12 cellular contexts compared by ENCODE assay signal in genomic region chr20:31949877-31950646, GRCh38. TPM values are rescaled to one million over a fixed set of nuclear protein-coding genes. Genes with fewer than 3 reads are reported as not detected.
DNase-seq lines count a peak whose midpoint lies in the region; ATAC-seq, FAIRE-seq and TF ChIP-seq lines count a peak whose summit lies in the region.
"Had no signal": no experiment of that assay in that cellular context is flagged by ENCODE, and none has a peak within 500 bp of the region (broad histone marks: within the 10 kb centered on the region; RNA-seq: fewer than 3 reads in every experiment).

No MANE protein-coding gene starts in this region.

- no peak overlapping the region for H3K27ac Mint-ChIP-seq in WTC11

- TF ChIP-seq EP300 in HepG2 (IDR thresholded peaks at IDR 0.05; ENCODE audit: low read depth in 2 of 2, low read length in 2 of 2) (no peak), HepG2 (CRISPR knock-in tag; IDR thresholded peaks at IDR 0.05; ENCODE audit: borderline replicate concordance) (no peak)

- ATAC-seq in HepG2 (no peak), right lobe of liver (no peak), WTC11 (no peak), thoracic aorta (ENCODE audit: insufficient number of reproducible peaks, low FRiP score, low read depth) (no peak), pancreas (no peak)

- TF ChIP-seq RAD21 in HepG2 (CRISPR knock-in tag; IDR thresholded peaks at IDR 0.05) = no peak

- CTCF ChIA-PET in HepG2 (lab: Yijun Ruan, JAX; ENCODE audit: low intra/inter-chr PET ratio, low total read pairs) (interaction anchor here (0.7 kb wide), 1 partner anchor 82 kb away, joined by 3 read pairs; no protein-coding TSS in a partner anchor), WTC11 (lab: Charles Lee) (interaction anchor here (0.5 to 4.1 kb wide), 5 partner anchors 14 to 122 kb away, joined by 3 to 96 read pairs (median 30); no protein-coding TSS in a partner anchor)

- peaks cover 44 to 48% of the 10 kb centered on the region in 2 experiments for H3K36me3 ChIP-seq in HepG2 (replicated peaks in 1 of 2; ENCODE audit: control insufficient read depth in 1 of 2, insufficient read depth in 2 of 2, low read length in 2 of 2)
- H3K36me3 ChIP-seq in right lobe of liver = peaks cover 4 to 40% (median 24%) of the 10 kb centered on the region in 4 donors
- peaks cover 43% of the 10 kb centered on the region for H3K36me3 ChIP-seq in iPS-18a (ENCODE audit: control insufficient read depth, low read depth, low read length)
- H3K36me3 ChIP-seq in thoracic aorta = peaks cover 38% of the 10 kb centered on the region
- peaks cover 0 to 25% of the 10 kb centered on the region in 2 donors for H3K36me3 ChIP-seq in prostate gland
- H3K36me3 ChIP-seq in pancreas = peaks cover 6 to 32% (median 20%) of the 10 kb centered on the region in 3 donors

- intact Hi-C loops in HepG2 (cut with micrococcal nuclease; ENCODE audit: unreplicated experiment) (loop anchor here (5.0 to 10.0 kb wide), 2 partner anchors 82 to 125 kb away; no protein-coding TSS in a partner anchor), right lobe of liver (cut with DNase I) (loop anchor here (5.0 kb wide), 1 partner anchor 98 kb away; no protein-coding TSS in a partner anchor), prostate gland (cut with DNase I) (loop anchor here (10.0 kb wide), 1 partner anchor 125 kb away; no protein-coding TSS in a partner anchor), pancreas (cut with DNase I) (loop anchor here in 2 of 3 donors (5.0 kb wide), 2 partner anchors 98 to 103 kb away; partner anchors contain the start of gene FOXS1 (in 1 of the 2))

- peaks cover 42% of the 10 kb centered on the region for H3K36me3 Mint-ChIP-seq in WTC11

- H3K4me3 Mint-ChIP-seq in WTC11 = peak overlapping the region; percentile 98

- H2AFZ ChIP-seq in HepG2 (ENCODE audit: low read length) = no peak overlapping the region

- in situ Hi-C loops in HepG2 (cut with HindIII; ENCODE audit: extremely low pct_ligation_motif_present, low pct_unique_long_range_greater_than_20kb) = loop anchor here (5.0 kb wide), 1 partner anchor 93 kb away; no protein-coding TSS in a partner anchor

- H3K27me3 ChIP-seq in HepG2 (ENCODE audit: control insufficient read depth in 1 of 2, insufficient read depth in 2 of 2, low read length in 2 of 2) = no peaks in the 10 kb centered on the region; a peak in 1 of 5 replicates
- H3K27me3 ChIP-seq in right lobe of liver = no peaks in the 10 kb centered on the region
- H3K27me3 ChIP-seq in iPS-18a (ENCODE audit: control insufficient read depth, insufficient read depth, low read length) = no peaks in the 10 kb centered on the region
- no peaks in the 10 kb centered on the region for H3K27me3 ChIP-seq in thoracic aorta (replicated peaks; ENCODE audit: insufficient read depth)
- H3K27me3 ChIP-seq in prostate gland (replicated peaks; ENCODE audit: insufficient read depth) = no peaks in the 10 kb centered on the region
- no peaks in the 10 kb centered on the region for H3K27me3 ChIP-seq in pancreas

- H3K9ac ChIP-seq in HepG2 (ENCODE audit: insufficient read depth, low read depth, low read length) = peak overlapping the region; percentile 98; the same call in 1 of the 2 replicates
- H3K9ac ChIP-seq in iPS-18a (ENCODE audit: low read length) = no peak overlapping the region

- 91% methylated on average over 9 of the region's 9 CpGs for WGBS in HepG2 (ENCODE audit: low lambda C conversion rate)
- WGBS in right lobe of liver (ENCODE audit: insufficient coverage, low coverage, low lambda C conversion rate, missing lambda C conversion rate) = 71% methylated on average over 6 of the region's 9 CpGs
- WGBS in prostate gland = 69% methylated on average over 9 of the region's 9 CpGs
- 61 to 63% methylated on average over 9 of the region's 9 CpGs for WGBS in pancreas, 2 donors

- DNase-seq in HepG2 (ENCODE audit: low spot score) (no peak), right lobe of liver (no peak), WTC11 (ENCODE audit: low spot score) (no peak), thoracic aorta (ENCODE audit: low spot score) (no peak), prostate gland (ENCODE audit: low spot score) (no peak), nucleus accumbens (lab: John Stamatoyannopoulos, UW) (no peak), pancreas (no peak)
- DNase-seq: NCI-H2029, SW 1271 had no signal

- POLR2A ChIA-PET in HepG2 (lab: Yijun Ruan, JAX) (no interaction called here), WTC11 (lab: Charles Lee) (interaction anchor here (0.7 kb wide), 1 partner anchor 19 kb away, joined by 3 read pairs; no protein-coding TSS in a partner anchor)

- H3K27ac ChIP-seq in HepG2 (ENCODE audit: extremely low read length, insufficient read depth, low read length) (no peak overlapping the region), right lobe of liver (no peak overlapping the region), iPS-18a (ENCODE audit: low read length) (no peak overlapping the region), thoracic aorta (no peak overlapping the region), prostate gland (no peak overlapping the region), pancreas (no peak overlapping the region)

- H3K9me3 Mint-ChIP-seq in WTC11 = peaks cover 11% of the 10 kb centered on the region

- peaks cover 29% of the 10 kb centered on the region for H3K79me2 ChIP-seq in HepG2 (ENCODE audit: insufficient read depth, low read length)

- H3K9me3 ChIP-seq in HepG2 (ENCODE audit: low read length) (no peaks in the 10 kb centered on the region), right lobe of liver (no peaks in the 10 kb centered on the region), iPS-18a (ENCODE audit: control insufficient read depth, low read depth, low read length) (no peaks in the 10 kb centered on the region), thoracic aorta (no peaks in the 10 kb centered on the region), prostate gland (no peaks in the 10 kb centered on the region), pancreas (no peaks in the 10 kb centered on the region)

- peak; percentile 15 for FAIRE-seq in HepG2 (lab: Jason Lieb, UNC)
- no peak for FAIRE-seq in pancreas (lab: Jason Lieb, UNC)
- FAIRE-seq: GM18507 had no signal

- BruUV-seq in HepG2 (replicated peaks; lab: Mats Ljungman, UMichigan) = no TSS peak

- H3K4me1 ChIP-seq in HepG2 (ENCODE audit: insufficient read depth, low read length) = peaks cover 15% of the 10 kb centered on the region
- peaks cover 0 to 11% (median 3%) of the 10 kb centered on the region in 4 donors for H3K4me1 ChIP-seq in right lobe of liver
- peaks cover 5% of the 10 kb centered on the region for H3K4me1 ChIP-seq in iPS-18a (ENCODE audit: control insufficient read depth, low read depth, low read length)
- peaks cover 11 to 20% of the 10 kb centered on the region in 2 donors for H3K4me1 ChIP-seq in thoracic aorta (ENCODE audit: control insufficient read depth in 1 of 2, low read depth in 2 of 2)
- H3K4me1 ChIP-seq in prostate gland (replicated peaks) = peaks cover 3% of the 10 kb centered on the region
- peaks cover 0 to 11% (median 5%) of the 10 kb centered on the region in 3 donors for H3K4me1 ChIP-seq in pancreas

- H3K4me2 ChIP-seq in HepG2 (ENCODE audit: low read depth, low read length) = peak overlapping the region; percentile 99

- TF ChIP-seq CTCF in HepG2 (CRISPR knock-in tag; IDR thresholded peaks at IDR 0.05) (no peak), right lobe of liver (IDR thresholded peaks at IDR 0.05) (no peak), WTC11 (IDR thresholded peaks at IDR 0.05) (no peak), thoracic aorta (IDR thresholded peaks at IDR 0.05) (no peak), prostate gland (IDR thresholded peaks at IDR 0.05) (no peak), pancreas (IDR thresholded peaks at IDR 0.05) (no peak)

- H3K4me1 Mint-ChIP-seq in WTC11 = peaks cover 8% of the 10 kb centered on the region

- TF ChIP-seq POLR2A in HepG2 (IDR thresholded peaks at IDR 0.05; ENCODE audit: insufficient read depth in 1 of 2, low read depth in 2 of 2, low read length in 2 of 2) = no peak
- no peak for TF ChIP-seq POLR2A in right lobe of liver (IDR thresholded peaks at IDR 0.05)
- TF ChIP-seq POLR2A in prostate gland (IDR thresholded peaks at IDR 0.05) = no peak

- peaks cover 13% of the 10 kb centered on the region; the same call in 1 of the 2 replicates for H4K20me1 ChIP-seq in HepG2 (ENCODE audit: insufficient read depth, low read length)

- H3K4me3 ChIP-seq in HepG2 (replicated peaks in 1 of 3; ENCODE audit: insufficient read depth in 1 of 3, low read depth in 2 of 3, low read length in 3 of 3) (peak overlapping the region; percentile 96 to 98 (median 98); a peak in 5 of 6 replicates), right lobe of liver (no peak overlapping the region), iPS-18a (ENCODE audit: low read length) (peak overlapping the region; percentile 92), thoracic aorta (peak overlapping the region; percentile 84), prostate gland (no peak overlapping the region), pancreas (peak overlapping the region in 1 of 4 donors; percentile 97)

- H3K27me3 Mint-ChIP-seq in WTC11 (ENCODE audit: low read depth) = peaks cover 4% of the 10 kb centered on the region

RNA-seq across cellular contexts. Expression of gene PDRG1, which starts 1.8 kb away (rescaled TPM):
- total RNA-seq in HepG2 (2016; rRNA removed; fragmentation: Illumina TruSeq; extraction: Trizol) (16.6 and 22.1 TPM in 2 replicates), right lobe of liver (1 to 10 TPM; 4.5 to 6.6 (median 4.9) TPM), WTC11 (2021) (16.0 to 17.6 TPM (median 17.2 TPM) in 3 replicates), thoracic aorta (1 to 10 TPM; 3.0 to 4.7 TPM), prostate gland (10 to 100 TPM; 11.4 to 30.3 TPM), pancreas (1 to 10 TPM; 3.6 to 6.9 (median 5.2) TPM)
- 5.1 and 5.7 TPM in 2 replicates for total RNA-seq in HepG2 (2016; cell fraction: cytosol; rRNA removed; fragmentation: Illumina TruSeq; extraction: Trizol; ENCODE audit: low read depth)
- 16.1 and 23.7 TPM in 2 replicates for total RNA-seq in HepG2 (2016; cell fraction: insoluble cytoplasmic fraction; rRNA removed; fragmentation: Illumina TruSeq; extraction: Trizol)
- total RNA-seq in HepG2 (2016; cell fraction: membrane; rRNA removed; fragmentation: Illumina TruSeq; extraction: Trizol) = 12.0 and 13.1 TPM in 2 replicates
- total RNA-seq in HepG2 (2016; cell fraction: nucleus; rRNA removed; fragmentation: Illumina TruSeq; extraction: Trizol) = 8.3 and 9.7 TPM in 2 replicates
- polyA plus RNA-seq in HepG2 (2011; rRNA removed) (18.0 and 20.2 TPM in 2 replicates), pancreas (10 to 100 TPM in 1 of 2 donors, 1 to 10 TPM in 1; 6.9 to 12.0 TPM)
- 19.4 and 20.2 TPM in 2 replicates for polyA plus RNA-seq in HepG2 (2011; cell fraction: cytosol; rRNA removed)
- polyA plus RNA-seq in HepG2 (2011; cell fraction: nucleus; rRNA removed) = 11.2 and 13.9 TPM in 2 replicates
- 15.0 and 15.5 TPM in 2 replicates for polyA plus RNA-seq in HepG2 (2012)
- 6.4 and 6.6 TPM in 2 replicates for polyA plus RNA-seq in HepG2 (2016; cell fraction: cytosol; fragmentation: Illumina TruSeq; extraction: Trizol; ENCODE audit: low read depth)
- 34.8 and 36.2 TPM in 2 replicates for polyA plus RNA-seq in HepG2 (2016; cell fraction: insoluble cytoplasmic fraction; fragmentation: Illumina TruSeq; extraction: Trizol; ENCODE audit: low read depth)
- polyA plus RNA-seq in HepG2 (2016; cell fraction: membrane; fragmentation: Illumina TruSeq; extraction: Trizol; ENCODE audit: low read depth) = 11.1 and 11.7 TPM in 2 replicates
- 20.9 and 21.7 TPM in 2 replicates for polyA plus RNA-seq in HepG2 (2016; cell fraction: nucleus; fragmentation: Illumina TruSeq; extraction: Trizol; ENCODE audit: insufficient read depth, low read depth)
- polyA minus RNA-seq in HepG2 (2011; rRNA and poly(A)+ RNA removed; ENCODE audit: low replicate concordance) = 3.7 and 8.1 TPM in 2 replicates
- 3.5 and 4.6 TPM in 2 replicates for polyA minus RNA-seq in HepG2 (2011; cell fraction: cytosol; rRNA and poly(A)+ RNA removed)
- polyA minus RNA-seq in HepG2 (2011; cell fraction: nucleus; rRNA and poly(A)+ RNA removed) = 5.8 and 6.6 TPM in 2 replicates

RNA-seq across cellular contexts. Expression of gene XKR7, which starts 17.9 kb away (rescaled TPM):
- total RNA-seq in HepG2 (2016; rRNA removed; fragmentation: Illumina TruSeq; extraction: Trizol) (not detected in 2 replicates), right lobe of liver (not detected), WTC11 (2021) (2.3 to 2.6 TPM (median 2.5 TPM) in 3 replicates), thoracic aorta (not detected), prostate gland (under 1 TPM in 1 of 2 donors, not detected in 1; 0.05 TPM), pancreas (under 1 TPM; 0.05 to 0.46 (median 0.20) TPM)
- total RNA-seq in HepG2 (2016; cell fraction: cytosol; rRNA removed; fragmentation: Illumina TruSeq; extraction: Trizol; ENCODE audit: low read depth) = not detected in 2 replicates
- not detected in 2 replicates for total RNA-seq in HepG2 (2016; cell fraction: insoluble cytoplasmic fraction; rRNA removed; fragmentation: Illumina TruSeq; extraction: Trizol)
- not detected in 2 replicates for total RNA-seq in HepG2 (2016; cell fraction: membrane; rRNA removed; fragmentation: Illumina TruSeq; extraction: Trizol)
- total RNA-seq in HepG2 (2016; cell fraction: nucleus; rRNA removed; fragmentation: Illumina TruSeq; extraction: Trizol) = not detected in 2 replicates
- polyA plus RNA-seq in HepG2 (2011; rRNA removed) (not detected in 2 replicates), pancreas (1 to 10 TPM in 1 of 2 donors, under 1 TPM in 1; 0.42 to 1.2 TPM)
- polyA plus RNA-seq in HepG2 (2011; cell fraction: cytosol; rRNA removed) = not detected in 2 replicates
- polyA plus RNA-seq in HepG2 (2011; cell fraction: nucleus; rRNA removed) = not detected in 2 replicates
- polyA plus RNA-seq in HepG2 (2012) = not detected in 2 replicates
- not detected in 2 replicates for polyA plus RNA-seq in HepG2 (2016; cell fraction: cytosol; fragmentation: Illumina TruSeq; extraction: Trizol; ENCODE audit: low read depth)
- not detected in 2 replicates for polyA plus RNA-seq in HepG2 (2016; cell fraction: insoluble cytoplasmic fraction; fragmentation: Illumina TruSeq; extraction: Trizol; ENCODE audit: low read depth)
- polyA plus RNA-seq in HepG2 (2016; cell fraction: membrane; fragmentation: Illumina TruSeq; extraction: Trizol; ENCODE audit: low read depth) = not detected in 2 replicates
- not detected in 2 replicates for polyA plus RNA-seq in HepG2 (2016; cell fraction: nucleus; fragmentation: Illumina TruSeq; extraction: Trizol; ENCODE audit: insufficient read depth, low read depth)
- 0.02 TPM in 1 of 2 replicates, not detected in the other for polyA minus RNA-seq in HepG2 (2011; rRNA and poly(A)+ RNA removed; ENCODE audit: low replicate concordance)
- not detected in 2 replicates for polyA minus RNA-seq in HepG2 (2011; cell fraction: cytosol; rRNA and poly(A)+ RNA removed)
- not detected in 2 replicates for polyA minus RNA-seq in HepG2 (2011; cell fraction: nucleus; rRNA and poly(A)+ RNA removed)
- polyA plus RNA-seq: liver had no signal

Comparison
In these comparisons a context has a peak if more than half of its experiments do, and no peak if none do; other contexts are left out.
1. H3K4me3 ChIP-seq: peak in HepG2 (3 of 3), iPS-18a (single experiment) and thoracic aorta (single experiment); none in right lobe of liver (0 of 3) and prostate gland (0 of 2).